In genomic region chr20:3038454-3038853, GRCh38 we compare ENCODE assay signal across 27 cellular contexts. TPM values are rescaled to one million over a fixed set of nuclear protein-coding genes. Genes with fewer than 3 reads are reported as not detected.
DNase-seq lines count a peak whose midpoint lies in the region; ATAC-seq and TF ChIP-seq lines count a peak whose summit lies in the region.
"Had no signal": no experiment of that assay in that cellular context is flagged by ENCODE, and none has a peak within 500 bp of the region (broad histone marks: within the 10 kb centered on the region; RNA-seq: fewer than 3 reads in every experiment).

No MANE protein-coding gene starts in this region.

- H3K36me3 Mint-ChIP-seq in activated CD8-positive, alpha-beta T cell treated with anti-CD3 and anti-CD28 coated beads for 36 hours (ENCODE audit: low read depth) = peaks cover 19% of the 10 kb centered on the region
- peaks cover 38% of the 10 kb centered on the region for H3K36me3 Mint-ChIP-seq in activated CD8-positive, alpha-beta T cell treated with anti-CD3 and anti-CD28 coated beads, Interleukin-2, amount 10 ng/mL, durations not matched to agents 7 days and 5 days (ENCODE audit: low read depth)
- H3K36me3 Mint-ChIP-seq in Caco-2 (ENCODE audit: insufficient read depth, unreplicated experiment) = peaks cover 16% of the 10 kb centered on the region
- peaks cover 52% of the 10 kb centered on the region for H3K36me3 Mint-ChIP-seq in effector memory CD8-positive, alpha-beta T cell (ENCODE audit: insufficient read depth)

- no peaks in the 10 kb centered on the region for H3K4me1 Mint-ChIP-seq in activated CD8-positive, alpha-beta T cell treated with anti-CD3 and anti-CD28 coated beads for 36 hours (ENCODE audit: low read depth)
- peaks cover 20% of the 10 kb centered on the region for H3K4me1 Mint-ChIP-seq in activated CD8-positive, alpha-beta T cell treated with anti-CD3 and anti-CD28 coated beads, Interleukin-2, amount 10 ng/mL, durations not matched to agents 7 days and 5 days (ENCODE audit: low read depth)
- H3K4me1 Mint-ChIP-seq in Caco-2 (ENCODE audit: low read depth, unreplicated experiment) = peaks cover 9% of the 10 kb centered on the region
- H3K4me1 Mint-ChIP-seq in effector memory CD8-positive, alpha-beta T cell (ENCODE audit: low read depth in 2 of 2) = peaks cover 0 to 9% of the 10 kb centered on the region in 2 donors

- H3K4me3 ChIP-seq in Caco-2 (ENCODE audit: low read depth, low read length) = no peak overlapping the region
- H3K4me3 ChIP-seq: left ventricle myocardium inferior, right atrium auricular region had no signal

- intact Hi-C loops in activated CD8-positive, alpha-beta T cell treated with anti-CD3 and anti-CD28 coated beads for 36 hours (cut with micrococcal nuclease) = no loop called here
- intact Hi-C loops in Caco-2 (cut with micrococcal nuclease; ENCODE audit: unreplicated experiment) (no loop called here), posterior vena cava (cut with DNase I) (no loop called here)

- no peaks in the 10 kb centered on the region for H3K9me3 ChIP-seq in Caco-2
- H3K9me3 ChIP-seq: left ventricle myocardium inferior, right atrium auricular region had no signal

- H3K36me3 ChIP-seq in Caco-2 (ENCODE audit: control insufficient read depth, insufficient read depth, low read length) = peaks cover 6% of the 10 kb centered on the region

- no peaks in the 10 kb centered on the region for H3K27me3 Mint-ChIP-seq in activated CD8-positive, alpha-beta T cell treated with anti-CD3 and anti-CD28 coated beads for 36 hours
- H3K27me3 Mint-ChIP-seq in activated CD8-positive, alpha-beta T cell treated with anti-CD3 and anti-CD28 coated beads, Interleukin-2, amount 10 ng/mL, durations not matched to agents 7 days and 5 days (ENCODE audit: low read depth) = no peaks in the 10 kb centered on the region
- H3K27me3 Mint-ChIP-seq in Caco-2 (ENCODE audit: insufficient read depth, unreplicated experiment) = no peaks in the 10 kb centered on the region
- no peaks in the 10 kb centered on the region for H3K27me3 Mint-ChIP-seq in effector memory CD8-positive, alpha-beta T cell
- H3K27me3 Mint-ChIP-seq: activated naive CD8-positive, alpha-beta T cell treated with anti-CD3 and anti-CD28 coated beads, Interleukin-2, amount 10 ng/mL, durations not matched to agents 7 days and 5 days; dendritic cell treated with granulocyte-macrophage colony-stimulating factor and Interleukin-4, amounts not matched to agents 40 ng/mL and 50 ng/mL, for 4 days had no signal

- no peak for TF ChIP-seq CTCF in activated CD8-positive, alpha-beta T cell treated with anti-CD3 and anti-CD28 coated beads for 36 hours (IDR thresholded peaks at IDR 0.05)
- TF ChIP-seq CTCF in Caco-2 (IDR thresholded peaks at IDR 0.05; ENCODE audit: insufficient read depth in 1 of 2, low read depth in 1 of 2, low read length in 1 of 2, severe bottlenecking in 1 of 2, unreplicated experiment in 1 of 2) = no peak

- TF ChIP-seq POLR2A in erythroblast (IDR thresholded peaks at IDR 0.05; ENCODE audit: low read length) = no peak

- peak overlapping the region; percentile 13 for H3K27ac Mint-ChIP-seq in activated CD8-positive, alpha-beta T cell treated with anti-CD3 and anti-CD28 coated beads for 36 hours
- H3K27ac Mint-ChIP-seq in activated CD8-positive, alpha-beta T cell treated with anti-CD3 and anti-CD28 coated beads, Interleukin-2, amount 10 ng/mL, durations not matched to agents 7 days and 5 days = no peak overlapping the region
- no peak overlapping the region for H3K27ac Mint-ChIP-seq in Caco-2 (ENCODE audit: unreplicated experiment)
- peak overlapping the region; percentile 30 to 60 for H3K27ac Mint-ChIP-seq in effector memory CD8-positive, alpha-beta T cell
- H3K27ac Mint-ChIP-seq: activated naive CD8-positive, alpha-beta T cell treated with anti-CD3 and anti-CD28 coated beads, Interleukin-2, amount 10 ng/mL, durations not matched to agents 7 days and 5 days; dendritic cell treated with granulocyte-macrophage colony-stimulating factor and Interleukin-4, amounts not matched to agents 40 ng/mL and 50 ng/mL, for 4 days; T-helper 1 cell treated with Interleukin-12 subunit alpha and Interleukin-12 subunit beta and Interleukin-4 antibody, amounts not matched to agents 30 μg/mL and 1 μg/mL, for 36 hours had no signal

- POLR2A ChIA-PET in activated CD8-positive, alpha-beta T cell treated with anti-CD3 and anti-CD28 coated beads for 36 hours (lab: Charles Lee) = interaction anchor here (1.7 kb wide), 1 partner anchor 27 kb away, joined by 4 read pairs; no protein-coding TSS in a partner anchor
- POLR2A ChIA-PET in activated CD8-positive, alpha-beta T cell treated with anti-CD3 and anti-CD28 coated beads, Interleukin-2, amount 10 ng/mL, durations not matched to agents 7 days and 5 days (lab: Charles Lee) = no interaction called here
- POLR2A ChIA-PET in Caco-2 (lab: Charles Lee) = no interaction called here

- CTCF ChIA-PET in activated CD8-positive, alpha-beta T cell treated with anti-CD3 and anti-CD28 coated beads for 36 hours (lab: Charles Lee) = interaction anchor here (1.1 to 1.2 kb wide), 2 partner anchors 8 to 15 kb away, joined by 4 to 5 read pairs; no protein-coding TSS in a partner anchor
- CTCF ChIA-PET in activated CD8-positive, alpha-beta T cell treated with anti-CD3 and anti-CD28 coated beads, Interleukin-2, amount 10 ng/mL, durations not matched to agents 7 days and 5 days (lab: Charles Lee) = no interaction called here
- CTCF ChIA-PET in Caco-2 (lab: Charles Lee) = no interaction called here

- BruUV-seq in Caco-2 (replicated peaks; lab: Mats Ljungman, UMichigan) = TSS peak; percentile 67

- no peaks in the 10 kb centered on the region for H3K4me1 ChIP-seq in Caco-2

- no peaks in the 10 kb centered on the region for H3K27me3 ChIP-seq in Caco-2 (replicated peaks; ENCODE audit: control insufficient read depth, insufficient read depth, low read length)
- H3K27me3 ChIP-seq: right atrium auricular region had no signal

- ATAC-seq in activated CD8-positive, alpha-beta T cell treated with anti-CD3 and anti-CD28 coated beads for 36 hours = no peak
- ATAC-seq in activated CD8-positive, alpha-beta T cell treated with anti-CD3 and anti-CD28 coated beads, Interleukin-2, amount 10 ng/mL, durations not matched to agents 7 days and 5 days = no peak
- no peak for ATAC-seq in effector memory CD8-positive, alpha-beta T cell (replicated peaks)

- no peaks in the 10 kb centered on the region for H3K9me3 Mint-ChIP-seq in activated CD8-positive, alpha-beta T cell treated with anti-CD3 and anti-CD28 coated beads for 36 hours
- no peaks in the 10 kb centered on the region for H3K9me3 Mint-ChIP-seq in activated CD8-positive, alpha-beta T cell treated with anti-CD3 and anti-CD28 coated beads, Interleukin-2, amount 10 ng/mL, durations not matched to agents 7 days and 5 days (ENCODE audit: insufficient read depth)
- no peaks in the 10 kb centered on the region for H3K9me3 Mint-ChIP-seq in Caco-2 (ENCODE audit: unreplicated experiment)
- no peaks in the 10 kb centered on the region for H3K9me3 Mint-ChIP-seq in effector memory CD8-positive, alpha-beta T cell
- H3K9me3 Mint-ChIP-seq: activated naive CD8-positive, alpha-beta T cell treated with anti-CD3 and anti-CD28 coated beads, Interleukin-2, amount 10 ng/mL, durations not matched to agents 7 days and 5 days; activated T-helper 1 cell treated with anti-CD3 and anti-CD28 coated beads, Interleukin-12 subunit alpha, Interleukin-12 subunit beta, Interleukin-2, Interleukin-4 antibody, amounts not matched to agents 30 ng/mL and 10 ng/mL and 1 ng/mL, durations not matched to agents 14 hours and 24 hours and 36 hours; dendritic cell treated with granulocyte-macrophage colony-stimulating factor and Interleukin-4, amounts not matched to agents 40 ng/mL and 50 ng/mL, for 4 days; nephron; T-helper 1 cell treated with Interleukin-12 subunit alpha and Interleukin-12 subunit beta and Interleukin-4 antibody, amounts not matched to agents 30 μg/mL and 1 μg/mL, for 36 hours had no signal

- H3K4me3 Mint-ChIP-seq in activated CD8-positive, alpha-beta T cell treated with anti-CD3 and anti-CD28 coated beads for 36 hours = no peak overlapping the region
- no peak overlapping the region for H3K4me3 Mint-ChIP-seq in activated CD8-positive, alpha-beta T cell treated with anti-CD3 and anti-CD28 coated beads, Interleukin-2, amount 10 ng/mL, durations not matched to agents 7 days and 5 days
- no peak overlapping the region for H3K4me3 Mint-ChIP-seq in Caco-2 (ENCODE audit: unreplicated experiment)
- H3K4me3 Mint-ChIP-seq in effector memory CD8-positive, alpha-beta T cell = no peak overlapping the region
- H3K4me3 Mint-ChIP-seq: activated naive CD8-positive, alpha-beta T cell treated with anti-CD3 and anti-CD28 coated beads, Interleukin-2, amount 10 ng/mL, durations not matched to agents 7 days and 5 days; activated T-helper 1 cell treated with anti-CD3 and anti-CD28 coated beads, Interleukin-12 subunit alpha, Interleukin-12 subunit beta, Interleukin-2, Interleukin-4 antibody, amounts not matched to agents 30 ng/mL and 10 ng/mL and 1 ng/mL, durations not matched to agents 14 hours and 24 hours and 36 hours; dendritic cell treated with granulocyte-macrophage colony-stimulating factor and Interleukin-4, amounts not matched to agents 40 ng/mL and 50 ng/mL, for 4 days; nephron; T-helper 1 cell treated with Interleukin-12 subunit alpha and Interleukin-12 subunit beta and Interleukin-4 antibody, amounts not matched to agents 30 μg/mL and 1 μg/mL, for 36 hours had no signal

- no peak for DNase-seq in activated CD8-positive, alpha-beta T cell treated with anti-CD3 and anti-CD28 coated beads for 36 hours
- DNase-seq in activated CD8-positive, alpha-beta T cell treated with anti-CD3 and anti-CD28 coated beads, Interleukin-2, amount 10 ng/mL, durations not matched to agents 7 days and 5 days = no peak
- DNase-seq in Caco-2 = no peak
- no peak for DNase-seq in effector memory CD8-positive, alpha-beta T cell
- DNase-seq in posterior vena cava (ENCODE audit: low spot score) = peak; percentile 22
- no peak for DNase-seq in NCI-H2081 (lab: John Stamatoyannopoulos, UW)
- no peak for DNase-seq in erythroblast (lab: John Stamatoyannopoulos, UW)
- DNase-seq in nucleus accumbens (lab: John Stamatoyannopoulos, UW) = no peak
- DNase-seq: activated CD4-positive, CD25-positive, alpha-beta regulatory T cell treated with anti-CD3 and anti-CD28 coated beads, Interleukin-2, amount 50 U/mL, for 72 hours; activated naive CD8-positive, alpha-beta T cell treated with anti-CD3 and anti-CD28 coated beads, Interleukin-2, amount 10 ng/mL, durations not matched to agents 7 days and 5 days; central memory CD4-positive, alpha-beta T cell; left ventricle myocardium inferior; midbrain; NCI-H1694 treated with DMSO at 0.1 percent for 48 hours; NCI-H2171; NCI-H510A; stimulated activated CD4-positive, alpha-beta T cell treated with anti-CD3 and anti-CD28 coated beads, Interleukin-2, amount 100 ng/mL, for 48 hours had no signal

RNA-seq across cellular contexts. Expression of gene GNRH2, which starts 5.0 kb away (rescaled TPM):
- total RNA-seq in activated CD8-positive, alpha-beta T cell treated with anti-CD3 and anti-CD28 coated beads for 36 hours = under 1 TPM; 0.36 to 0.85 TPM
- total RNA-seq in activated CD8-positive, alpha-beta T cell treated with anti-CD3 and anti-CD28 coated beads, Interleukin-2, amount 10 ng/mL, durations not matched to agents 7 days and 5 days = 1 to 10 TPM; 1.5 to 1.7 TPM
- total RNA-seq in Caco-2 (2022) (0.74 TPM in 1 of 2 replicates, not detected in the other), posterior vena cava (under 1 TPM in 1 of 2 donors, not detected in 1; 0.43 TPM)
- total RNA-seq: A172, fibroblast of lung, G401, left ventricle myocardium inferior, LHCN-M2, right atrium auricular region, temporal lobe had no signal

RNA-seq across cellular contexts. Expression of gene MRPS26, which starts 7.4 kb away (rescaled TPM):
- 10 to 100 TPM; 63.6 to 70.0 TPM for total RNA-seq in activated CD8-positive, alpha-beta T cell treated with anti-CD3 and anti-CD28 coated beads for 36 hours
- total RNA-seq in activated CD8-positive, alpha-beta T cell treated with anti-CD3 and anti-CD28 coated beads, Interleukin-2, amount 10 ng/mL, durations not matched to agents 7 days and 5 days = 10 to 100 TPM; 37.4 to 38.9 TPM
- total RNA-seq in Caco-2 (2022) (93.9 and 95.0 TPM in 2 replicates), posterior vena cava (10 to 100 TPM; 22.4 to 26.2 TPM)

RNA-seq across cellular contexts. Expression of gene OXT, which starts 33.0 kb away (rescaled TPM):
- total RNA-seq in activated CD8-positive, alpha-beta T cell treated with anti-CD3 and anti-CD28 coated beads for 36 hours = not detected
- not detected for total RNA-seq in activated CD8-positive, alpha-beta T cell treated with anti-CD3 and anti-CD28 coated beads, Interleukin-2, amount 10 ng/mL, durations not matched to agents 7 days and 5 days
- total RNA-seq in Caco-2 (2022) = 1.9 and 2.7 TPM in 2 replicates
- not detected for total RNA-seq in posterior vena cava
- total RNA-seq: A172; activated T-helper 1 cell treated with anti-CD3 and anti-CD28 coated beads, Interleukin-12 subunit alpha, Interleukin-12 subunit beta, Interleukin-2, Interleukin-4 antibody, amounts not matched to agents 30 ng/mL and 10 ng/mL and 1 ng/mL, durations not matched to agents 14 hours and 24 hours and 36 hours; fibroblast of lung; G401; left ventricle myocardium inferior; LHCN-M2; right atrium auricular region; temporal lobe had no signal

RNA-seq across cellular contexts. Expression of gene AVP, which starts 46.1 kb away (rescaled TPM):
- total RNA-seq in activated CD8-positive, alpha-beta T cell treated with anti-CD3 and anti-CD28 coated beads for 36 hours = not detected
- total RNA-seq in activated CD8-positive, alpha-beta T cell treated with anti-CD3 and anti-CD28 coated beads, Interleukin-2, amount 10 ng/mL, durations not matched to agents 7 days and 5 days = not detected
- not detected in 2 replicates for total RNA-seq in Caco-2 (2022)
- total RNA-seq in posterior vena cava = not detected
- total RNA-seq: A172; activated naive CD8-positive, alpha-beta T cell treated with anti-CD3 and anti-CD28 coated beads, Interleukin-2, amount 10 ng/mL, durations not matched to agents 7 days and 5 days; activated T-helper 1 cell treated with anti-CD3 and anti-CD28 coated beads, Interleukin-12 subunit alpha, Interleukin-12 subunit beta, Interleukin-2, Interleukin-4 antibody, amounts not matched to agents 30 ng/mL and 10 ng/mL and 1 ng/mL, durations not matched to agents 14 hours and 24 hours and 36 hours; fibroblast of lung; G401; LHCN-M2; right atrium auricular region; temporal lobe had no signal

Comparison
In these comparisons a context has a peak if more than half of its experiments do, and no peak if none do; other contexts are left out.
1. H3K27ac Mint-ChIP-seq: peak in activated CD8-positive, alpha-beta T cell treated with anti-CD3 and anti-CD28 coated beads for 36 hours (single experiment) and effector memory CD8-positive, alpha-beta T cell (2 of 2); none in activated CD8-positive, alpha-beta T cell treated with anti-CD3 and anti-CD28 coated beads, Interleukin-2, amount 10 ng/mL, durations not matched to agents 7 days and 5 days (single experiment) and Caco-2 (single experiment).